12 cellular contexts compared by ENCODE assay signal in the genomic region with DNA sequence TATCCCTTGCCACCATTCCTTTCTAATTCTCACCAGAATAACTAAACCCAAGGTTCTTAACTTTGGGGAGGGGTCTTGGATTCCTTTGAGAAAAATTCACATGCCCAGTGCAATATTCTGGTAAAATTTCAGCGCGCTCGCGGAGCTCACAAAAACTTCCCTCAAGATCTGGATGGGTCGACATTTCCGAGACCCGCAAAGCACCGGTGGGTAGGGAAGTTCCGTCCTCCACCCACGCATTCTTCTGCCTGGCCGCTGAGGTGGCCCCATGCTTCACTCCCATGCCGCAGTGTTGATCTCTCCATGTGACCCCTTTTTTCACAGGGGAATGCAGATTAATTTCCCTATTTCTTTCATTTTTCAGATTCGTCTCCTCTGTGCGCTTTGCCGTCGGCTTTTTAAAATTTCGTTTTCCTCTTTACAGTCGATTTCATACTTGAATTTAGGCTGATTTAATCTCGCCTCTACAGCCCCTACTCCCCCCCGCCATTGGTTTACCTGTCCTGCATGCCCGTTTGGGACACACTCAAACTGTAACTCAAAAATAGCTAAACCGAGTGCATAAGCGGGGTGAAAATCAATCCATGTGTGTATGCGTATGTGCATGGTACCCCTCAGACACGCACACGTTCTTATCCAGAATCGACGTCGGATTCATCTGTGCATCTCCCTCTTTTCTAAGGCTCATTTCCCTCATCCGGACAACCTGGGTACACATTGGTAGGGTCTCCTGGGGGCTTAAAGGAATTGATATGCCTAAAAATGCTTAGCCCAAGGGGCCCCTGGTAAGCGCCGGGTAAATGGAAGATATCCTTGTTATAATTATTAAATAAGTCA. TPM values are rescaled to one million over a fixed set of nuclear protein-coding genes. Genes with fewer than 3 reads are reported as not detected.
DNase-seq lines count a peak whose midpoint lies in the region; ATAC-seq, FAIRE-seq and TF ChIP-seq lines count a peak whose summit lies in the region.
"Had no signal": no experiment of that assay in that cellular context is flagged by ENCODE, and none has a peak within 500 bp of the region (broad histone marks: within the 10 kb centered on the region; RNA-seq: fewer than 3 reads in every experiment).

No MANE protein-coding gene starts in this region.

- WGBS in HUES64, result 48% methylated on average over 32 of the region's 32 CpGs
- 30 to 58% (median 33%) methylated on average over 32 of the region's 32 CpGs for WGBS in spleen, 5 donors

- H3K27ac ChIP-seq in HUES64 (ENCODE audit: low read depth, low read length) (no peak overlapping the region), lower lobe of right lung (no peak overlapping the region), spleen (no peak overlapping the region)
- H3K27ac ChIP-seq: body of pancreas, suprapubic skin had no signal

- H3K9me3 ChIP-seq in HUES64 (ENCODE audit: insufficient read depth, low read depth, low read length) (no peaks in the 10 kb centered on the region), lower lobe of right lung (no peaks in the 10 kb centered on the region), spleen (no peaks in the 10 kb centered on the region)
- H3K9me3 ChIP-seq: body of pancreas, suprapubic skin had no signal

- peaks cover 77% of the 10 kb centered on the region for H3K27me3 Mint-ChIP-seq in Calu3 (ENCODE audit: unreplicated experiment)
- peaks cover 9% of the 10 kb centered on the region for H3K27me3 Mint-ChIP-seq in endothelial cell (ENCODE audit: unreplicated experiment)
- H3K27me3 Mint-ChIP-seq in nephron progenitor cell (ENCODE audit: low read depth, poor library complexity), result peaks cover 82% of the 10 kb centered on the region

- TF ChIP-seq POLR2A in spleen (IDR thresholded peaks at IDR 0.05), result no peak

- H3K9ac ChIP-seq in HUES64 (ENCODE audit: low read depth, low read length), result no peak overlapping the region

- H3K36me3 Mint-ChIP-seq in Calu3 (ENCODE audit: insufficient read depth, unreplicated experiment) (peaks cover 8% of the 10 kb centered on the region), endothelial cell (ENCODE audit: low read depth, unreplicated experiment) (peaks cover 12% of the 10 kb centered on the region), nephron progenitor cell (ENCODE audit: low read depth) (no peaks in the 10 kb centered on the region)

- H3K9me3 Mint-ChIP-seq in Calu3 (ENCODE audit: low read depth, unreplicated experiment) (no peaks in the 10 kb centered on the region), endothelial cell (ENCODE audit: unreplicated experiment) (no peaks in the 10 kb centered on the region), nephron progenitor cell (no peaks in the 10 kb centered on the region)

- DNase-seq in Calu3 (no peak), endothelial cell (ENCODE audit: low spot score) (no peak), nephron progenitor cell (no peak), frontal cortex (ENCODE audit: low spot score in 2 of 2) (no peak), NCI-H1105 treated with DMSO at 0.1 percent for 48 hours (lab: John Stamatoyannopoulos, UW) (no peak), lower lobe of right lung (no peak), spleen (no peak)
- DNase-seq: body of pancreas, NCI-H69, Right ventricle myocardium superior had no signal

- H3K36me3 ChIP-seq in HUES64 (ENCODE audit: insufficient read depth, low read length) (no peaks in the 10 kb centered on the region), lower lobe of right lung (no peaks in the 10 kb centered on the region), spleen (no peaks in the 10 kb centered on the region)
- H3K36me3 ChIP-seq: suprapubic skin had no signal

- no peak for FAIRE-seq in frontal cortex (lab: Jason Lieb, UNC)

- H3K27me3 ChIP-seq in HUES64 (ENCODE audit: insufficient read depth, low read length) (peaks cover 96% of the 10 kb centered on the region), lower lobe of right lung (ENCODE audit: low read depth) (peaks cover 79% of the 10 kb centered on the region), spleen (replicated peaks in 1 of 7) (peaks cover 4 to 97% (median 67%) of the 10 kb centered on the region in 7 donors)

- H3K4me1 Mint-ChIP-seq in Calu3 (ENCODE audit: low read depth, unreplicated experiment), result peaks cover 22% of the 10 kb centered on the region
- peaks cover 80% of the 10 kb centered on the region for H3K4me1 Mint-ChIP-seq in endothelial cell (ENCODE audit: unreplicated experiment)
- peaks cover 85% of the 10 kb centered on the region for H3K4me1 Mint-ChIP-seq in nephron progenitor cell

- H3K4me3 Mint-ChIP-seq in Calu3 (ENCODE audit: low read depth, unreplicated experiment), result peak overlapping the region; percentile 75
- H3K4me3 Mint-ChIP-seq in endothelial cell (ENCODE audit: unreplicated experiment), result peak overlapping the region; percentile 74
- peak overlapping the region; percentile 85 for H3K4me3 Mint-ChIP-seq in nephron progenitor cell

- CTCF ChIA-PET in Calu3 (lab: Charles Lee), result interaction anchor here (2.4 to 2.6 kb wide), 2 partner anchors 11 to 43 kb away, joined by 9 to 16 read pairs; a partner anchor contains a TSS

- intact Hi-C loops in Calu3 (cut with micrococcal nuclease; ENCODE audit: unreplicated experiment), result no loop called here
- intact Hi-C loops in lower lobe of right lung (cut with DNase I), result no loop called here
- intact Hi-C loops in spleen (cut with DNase I; ENCODE audit: low total_unique reads), result loop anchor here (10.0 kb wide), 1 partner anchor 872 kb away; a partner anchor contains a TSS

- H3K4me3 ChIP-seq in HUES64 (ENCODE audit: low read length) (peak overlapping the region; percentile 58), lower lobe of right lung (no peak overlapping the region), spleen (peak overlapping the region in 1 of 8 donors; percentile 67)
- H3K4me3 ChIP-seq: body of pancreas had no signal

- H3K27ac Mint-ChIP-seq in Calu3 (ENCODE audit: unreplicated experiment) (no peak overlapping the region), endothelial cell (ENCODE audit: unreplicated experiment) (peak overlapping the region; percentile 54), nephron progenitor cell (no peak overlapping the region)

- ATAC-seq in lower lobe of right lung, result no peak
- ATAC-seq: body of pancreas had no signal

- H3K4me1 ChIP-seq in HUES64 (ENCODE audit: insufficient read depth, low read length) (peaks cover 15% of the 10 kb centered on the region), lower lobe of right lung (peaks cover 22% of the 10 kb centered on the region), spleen (peaks cover 14 to 47% (median 33%) of the 10 kb centered on the region in 6 donors)

- TF ChIP-seq CTCF in Calu3 (IDR thresholded peaks at IDR 0.05; ENCODE audit: unreplicated experiment) (no peak), endothelial cell (IDR thresholded peaks at IDR 0.05; ENCODE audit: unreplicated experiment) (no peak), nephron progenitor cell (IDR thresholded peaks at IDR 0.05) (no peak), lower lobe of right lung (IDR thresholded peaks at IDR 0.05) (no peak), spleen (IDR thresholded peaks at IDR 0.05 in 8 of 11, conservative IDR thresholded peaks at IDR 0.05 in 3 of 11) (no peak)

- BruUV-seq in Calu3 (replicated peaks; lab: Mats Ljungman, UMichigan), result no TSS peak

RNA-seq across cellular contexts. Expression of a gene that starts 1.4 kb away (rescaled TPM):
- total RNA-seq in Calu3 (2022), result 1.1 and 1.2 TPM in 2 replicates
- 1.6 TPM for polyA plus RNA-seq in HUES64 (2013, experiment 1 of 2)
- polyA plus RNA-seq in HUES64 (2013, experiment 2 of 2), result 2.5 TPM
- 30.7 TPM for total RNA-seq in endothelial cell (ENCODE audit: unreplicated experiment)
- not detected for total RNA-seq in frontal cortex
- total RNA-seq in lower lobe of right lung, result 4.7 TPM
- 1 to 10 TPM in 5 of 7 donors, under 1 TPM in 2; 0.19 to 3.0 (median 2.0) TPM for total RNA-seq in spleen
- under 1 TPM; 0.11 to 0.90 (median 0.27) TPM for polyA plus RNA-seq in spleen

RNA-seq across cellular contexts. Expression of a gene that starts 11.3 kb away (rescaled TPM):
- total RNA-seq in Calu3 (2022), result 34.8 and 37.0 TPM in 2 replicates
- 24.4 TPM for polyA plus RNA-seq in HUES64 (2013, experiment 1 of 2)
- polyA plus RNA-seq in HUES64 (2013, experiment 2 of 2), result 30.1 TPM
- total RNA-seq in endothelial cell (ENCODE audit: unreplicated experiment), result 44.8 TPM
- 24.1 TPM for total RNA-seq in frontal cortex
- 30.9 TPM for total RNA-seq in lower lobe of right lung
- 10 to 100 TPM; 37.5 to 59.4 (median 49.0) TPM for total RNA-seq in spleen
- 10 to 100 TPM; 38.9 to 58.0 (median 50.4) TPM for polyA plus RNA-seq in spleen

RNA-seq across cellular contexts. Expression of a gene that starts 20.9 kb away (rescaled TPM):
- total RNA-seq in Calu3 (2022) (2.9 and 4.0 TPM in 2 replicates), endothelial cell (ENCODE audit: unreplicated experiment) (1.0 TPM), frontal cortex (not detected), lower lobe of right lung (11.6 TPM), spleen (1 to 10 TPM in 3 of 7 donors, under 1 TPM in 4; 0.42 to 1.3 (median 0.66) TPM)
- polyA plus RNA-seq in HUES64 (2013, experiment 1 of 2), result 0.50 TPM
- 0.51 TPM for polyA plus RNA-seq in HUES64 (2013, experiment 2 of 2)
- polyA plus RNA-seq in spleen, result 1 to 10 TPM; 1.0 to 1.4 (median 1.2) TPM
- total RNA-seq: body of pancreas, suprapubic skin had no signal

RNA-seq across cellular contexts. Expression of a gene that starts 21.0 kb away (rescaled TPM):
- 70.2 and 84.1 TPM in 2 replicates for total RNA-seq in Calu3 (2022)
- 61.3 TPM for polyA plus RNA-seq in HUES64 (2013, experiment 1 of 2)
- polyA plus RNA-seq in HUES64 (2013, experiment 2 of 2), result 74.4 TPM
- 56.3 TPM for total RNA-seq in endothelial cell (ENCODE audit: unreplicated experiment)
- 6.9 TPM for total RNA-seq in frontal cortex
- total RNA-seq in lower lobe of right lung, result 33.2 TPM
- total RNA-seq in spleen, result 10 to 100 TPM; 24.4 to 46.1 (median 32.2) TPM
- 10 to 100 TPM; 27.2 to 42.3 (median 36.2) TPM for polyA plus RNA-seq in spleen

RNA-seq across cellular contexts. Expression of a gene that starts 30.7 kb away (rescaled TPM):
- total RNA-seq in Calu3 (2022) (58.3 and 58.4 TPM in 2 replicates), endothelial cell (ENCODE audit: unreplicated experiment) (28.0 TPM), frontal cortex (7.3 TPM), lower lobe of right lung (15.0 TPM), spleen (10 to 100 TPM; 17.3 to 33.3 (median 23.0) TPM)
- 5.1 TPM for polyA plus RNA-seq in HUES64 (2013, experiment 1 of 2)
- 5.9 TPM for polyA plus RNA-seq in HUES64 (2013, experiment 2 of 2)
- polyA plus RNA-seq in spleen, result 10 to 100 TPM in 2 of 3 donors, 1 to 10 TPM in 1; 7.7 to 17.7 (median 10.7) TPM
